In the genomic region with DNA sequence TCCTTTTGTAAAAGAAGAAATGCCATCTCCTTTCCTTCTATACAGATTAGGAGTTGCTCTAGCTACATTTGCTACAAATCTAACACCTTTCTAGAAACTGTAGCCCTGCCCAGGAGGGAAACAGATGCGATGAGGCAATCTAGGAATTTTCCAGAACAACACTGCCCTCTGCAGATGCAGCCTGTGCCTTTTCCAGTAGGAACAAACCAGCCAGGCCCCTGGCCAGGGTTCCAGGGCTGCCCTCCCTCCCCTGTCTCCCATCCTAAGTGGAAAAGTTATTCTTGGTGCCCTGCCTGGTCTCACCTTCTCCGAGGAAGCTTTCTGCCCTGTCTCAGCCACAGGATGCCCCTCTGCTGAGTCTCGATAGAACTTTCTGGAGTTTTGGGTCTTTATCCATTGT, we compare ENCODE assay signal across 8 cellular contexts. TPM values are rescaled to one million over a fixed set of nuclear protein-coding genes. Genes with fewer than 3 reads are reported as not detected.
A peak's percentile ranks its signal among the peaks of the same experiment; 100 is the strongest.
DNase-seq lines count a peak whose midpoint lies in the region; ATAC-seq and TF ChIP-seq lines count a peak whose summit lies in the region.
"Not testable (repeated sequence)": the region's sequence is repeated elsewhere in the genome, so short reads cannot be mapped to it uniquely, and the experiment has no call there.

No MANE protein-coding gene starts in this region.

- not testable (repeated sequence) for H3K27me3 ChIP-seq in BJ (ENCODE audit: control insufficient read depth, insufficient read depth, low read length); H7 (ENCODE audit: control insufficient read depth, insufficient read depth, low read length); dorsolateral prefrontal cortex

- H3K36me3 ChIP-seq in BJ (ENCODE audit: control insufficient read depth, insufficient read depth, low read length) (peaks cover 13% of the 10 kb centered on the region), H7 (replicated peaks; ENCODE audit: control insufficient read depth, insufficient read depth, low read length) (peaks cover 18% of the 10 kb centered on the region), mesodermal cell (ENCODE audit: control insufficient read depth, insufficient read depth, low read length) (peaks cover 38% of the 10 kb centered on the region)

- POLR2A ChIA-PET in BJ (lab: Charles Lee), result not testable (repeated sequence)

- 58 to 62% methylated on average over 3 of the region's 3 CpGs for WGBS in mesodermal cell (ENCODE audit: insufficient coverage in 2 of 2), 2 experiments

- CTCF ChIA-PET in BJ (lab: Yijun Ruan, JAX), result interaction anchor here (0.6 to 22.8 kb wide), 11 partner anchors 12 to 583 kb away, joined by 3 to 416 read pairs (median 4); a partner anchor contains a TSS

- peak overlapping the region; percentile 3 to 96 (median 86) for H3K27ac ChIP-seq in dorsolateral prefrontal cortex
- peak overlapping the region; percentile 41 for H3K27ac ChIP-seq in mesodermal cell (ENCODE audit: low read depth, low read length, severe bottlenecking)
- H3K27ac ChIP-seq in substantia nigra (ENCODE audit: low read depth, low read length, poor library complexity, severe bottlenecking), result peak overlapping the region; percentile 63

- DNase-seq in BJ (ENCODE audit: low read depth), result not testable (repeated sequence)
- DNase-seq in H7 (peak; percentile 74), NCI-H82 (lab: John Stamatoyannopoulos, UW) (peak; percentile 24), dorsolateral prefrontal cortex (peak in 4 of 10 donors; percentile 47 to 62 (median 55)), left cardiac atrium (peak; percentile 57), substantia nigra (lab: John Stamatoyannopoulos, UW) (peak in 16 of 49 donors; percentile 4 to 55 (median 24))
- peak; percentile 19 for DNase-seq in activated effector memory CD4-positive, alpha-beta T cell treated with anti-CD3 and anti-CD28 coated beads, Interleukin-2, amount 50 U/mL, for 16 hours

- intact Hi-C loops in dorsolateral prefrontal cortex (cut with DNase I) (loop anchor here in 1 of 2 donors (2.0 to 10.0 kb wide), 2 partner anchors 106 to 530 kb away; a partner anchor contains a TSS), left cardiac atrium (cut with DNase I) (loop anchor here in 1 of 2 donors (10.0 kb wide), 1 partner anchor 530 kb away; a partner anchor contains a TSS)

- H3K4me3 ChIP-seq in BJ (ENCODE audit: low read depth, low read length); H7 (ENCODE audit: insufficient read depth, low read depth, low read length); dorsolateral prefrontal cortex; mesodermal cell (ENCODE audit: extremely low read depth, insufficient read depth, low read length, poor library complexity, severe bottlenecking): not testable (repeated sequence)

- H3K4me1 ChIP-seq in mesodermal cell (ENCODE audit: control insufficient read depth, insufficient read depth, low read length, poor library complexity, severe bottlenecking), result not testable (repeated sequence)

- peak; percentile 52 to 89 for ATAC-seq in left cardiac atrium

- TF ChIP-seq CTCF in BJ (IDR thresholded peaks at IDR 0.05; ENCODE audit: insufficient read depth, low read depth, low read length) (peak; percentile 67), dorsolateral prefrontal cortex (IDR thresholded peaks at IDR 0.05 in 54 of 56, conservative IDR thresholded peaks at IDR 0.05 in 2 of 56; ENCODE audit: low read depth in 1 of 56, partially characterized antibody in 56 of 56) (peak in 53 of 56 donors; percentile 16 to 67 (median 46))

- H3K9me3 ChIP-seq in mesodermal cell (ENCODE audit: control insufficient read depth, low read length), result not testable (repeated sequence)

RNA-seq across cellular contexts. Expression of a gene that starts 59.1 kb away (rescaled TPM):
- 23.8 and 29.0 TPM in 2 replicates for polyA plus RNA-seq in BJ (2011; rRNA removed)
- polyA minus RNA-seq in BJ (2011; rRNA and poly(A)+ RNA removed), result 19.3 and 24.8 TPM in 2 replicates
- 19.6 and 21.1 TPM in 2 replicates for total RNA-seq in H7 (2014; rRNA removed; shearing (Covaris generic))
- total RNA-seq in dorsolateral prefrontal cortex (10 to 100 TPM; 13.2 to 37.2 (median 22.2) TPM), left cardiac atrium (10 to 100 TPM; 19.3 to 50.0 TPM)
- polyA plus RNA-seq in mesodermal cell (2013, experiment 1 of 2), result 47.0 TPM
- polyA plus RNA-seq in mesodermal cell (2013, experiment 2 of 2), result 40.2 TPM
